8 cellular contexts compared by ENCODE assay signal in genomic region chr11:65418681-65419459, GRCh38. TPM values are rescaled to one million over a fixed set of nuclear protein-coding genes. Genes with fewer than 3 reads are reported as not detected.
A peak's percentile ranks its signal among the peaks of the same experiment; 100 is the strongest.
DNase-seq lines count a peak whose midpoint lies in the region; ATAC-seq and TF ChIP-seq lines count a peak whose summit lies in the region.

No MANE protein-coding gene starts in this region.

- H3K9me3 ChIP-seq in HCT116 (ENCODE audit: control insufficient read depth in 1 of 2, insufficient read depth in 1 of 2, low read depth in 1 of 2, low read length in 2 of 2) (no peaks in the 10 kb centered on the region), thyroid gland (no peaks in the 10 kb centered on the region)

- peaks cover under 1% of the 10 kb centered on the region; the same call in 1 of the 2 replicates for H4K20me1 ChIP-seq in HCT116 (ENCODE audit: insufficient read depth)

- H3K27me3 ChIP-seq in HCT116 (ENCODE audit: insufficient read depth, low read length), result no peaks in the 10 kb centered on the region
- H3K27me3 ChIP-seq in thyroid gland, result no peaks in the 10 kb centered on the region

- POLR2A ChIA-PET in HCT116 (lab: Charles Lee), result interaction anchor here (0.6 to 15.5 kb wide), 13 partner anchors 9 to 144 kb away, joined by 3 to 910 read pairs (median 4); partner anchors contain the start of genes MALAT1, SCYL1 and SLC25A45

- peak overlapping the region; percentile 96 for H3K4me2 ChIP-seq in HCT116 (ENCODE audit: low read length)

- H3K4me1 ChIP-seq in HCT116 (ENCODE audit: control insufficient read depth in 1 of 2, insufficient read depth in 2 of 2, low read length in 2 of 2) (peaks cover 53 to 84% of the 10 kb centered on the region in 2 experiments), thyroid gland (peaks cover 53 to 56% of the 10 kb centered on the region in 2 donors)

- H3K27ac ChIP-seq in HCT116 (ENCODE audit: low read depth, low read length) (peak overlapping the region; percentile 100), thyroid gland (peak overlapping the region; percentile 98 to 100 (median 100))

- peaks cover 21% of the 10 kb centered on the region for H3K79me2 ChIP-seq in HCT116 (ENCODE audit: insufficient read depth, low read length)

- 0 to 5% methylated on average over 15 of the region's 15 CpGs for WGBS in thyroid gland, 2 donors

- no peaks in the 10 kb centered on the region for H3K9me2 ChIP-seq in HCT116 (ENCODE audit: insufficient read depth)

- peak; percentile 98 for DNase-seq in GF-D8 (lab: John Stamatoyannopoulos, UW)
- peak; percentile 84 for DNase-seq in HCT116 (ENCODE audit: low read depth, low spot score)
- DNase-seq in MV-4-11 (lab: John Stamatoyannopoulos, UW), result peak; percentile 98
- DNase-seq in SK-N-DZ (ENCODE audit: low spot score), result peak; percentile 94
- peak; percentile 70 for DNase-seq in glutamatergic neuron
- DNase-seq in osteocyte (ENCODE audit: extremely low spot score, unreplicated experiment), result peak; percentile 98
- DNase-seq in thyroid gland, result peak; percentile 99 to 100

- H3K36me3 ChIP-seq in HCT116 (ENCODE audit: control insufficient read depth in 1 of 2, insufficient read depth in 2 of 2, low read length in 2 of 2) (peaks cover 0 to 4% of the 10 kb centered on the region in 2 experiments; a peak in 1 of 4 replicates), thyroid gland (peaks cover 0 to 11% of the 10 kb centered on the region in 2 donors)

- RAD21 ChIA-PET in HCT116 (lab: Charles Lee; ENCODE audit: low non-redundant PET in 1 of 2, low total read pairs in 2 of 2, uncharacterized antibody in 2 of 2, unreplicated experiment in 2 of 2), result interaction anchor here in 1 of 2 experiments (1.0 to 1.1 kb wide), 2 partner anchors 89 to 102 kb away, joined by 4 to 5 read pairs; no protein-coding TSS in a partner anchor

- H3K4me3 Mint-ChIP-seq in activated naive CD8-positive, alpha-beta T cell, result peak overlapping the region; percentile 86
- peak overlapping the region; percentile 63 for H3K4me3 Mint-ChIP-seq in glutamatergic neuron (ENCODE audit: unreplicated experiment)
- peak overlapping the region; percentile 72 for H3K4me3 Mint-ChIP-seq in osteocyte (ENCODE audit: unreplicated experiment)

- TF ChIP-seq CTCF in HCT116 (IDR thresholded peaks at IDR 0.05 in 2 of 3, conservative IDR thresholded peaks at IDR 0.05 in 1 of 3; ENCODE audit: borderline replicate concordance in 1 of 3, insufficient read depth in 1 of 3, low read depth in 2 of 3, low read length in 2 of 3), result no peak
- TF ChIP-seq CTCF in glutamatergic neuron (IDR thresholded peaks at IDR 0.05; ENCODE audit: partially characterized antibody, unreplicated experiment), result no peak
- TF ChIP-seq CTCF in osteocyte (IDR thresholded peaks at IDR 0.05), result no peak
- TF ChIP-seq CTCF in thyroid gland (IDR thresholded peaks at IDR 0.05), result no peak

- peaks cover 8% of the 10 kb centered on the region for H3K36me3 Mint-ChIP-seq in activated naive CD8-positive, alpha-beta T cell
- no peaks in the 10 kb centered on the region for H3K36me3 Mint-ChIP-seq in glutamatergic neuron (ENCODE audit: unreplicated experiment)
- H3K36me3 Mint-ChIP-seq in osteocyte (ENCODE audit: unreplicated experiment), result peaks cover 6% of the 10 kb centered on the region

- H3K9ac ChIP-seq in HCT116 (ENCODE audit: low read length), result peak overlapping the region; percentile 95

- H3K4me3 ChIP-seq in HCT116 (replicated peaks in 1 of 2; ENCODE audit: low read depth in 1 of 2, low read length in 2 of 2) (peak overlapping the region; percentile 40 to 56), thyroid gland (replicated peaks in 1 of 3) (peak overlapping the region in 1 of 3 donors; percentile 38)

- peaks cover 56% of the 10 kb centered on the region for H3K4me1 Mint-ChIP-seq in activated naive CD8-positive, alpha-beta T cell (ENCODE audit: low read depth)
- H3K4me1 Mint-ChIP-seq in glutamatergic neuron (ENCODE audit: low read depth, unreplicated experiment) (peaks cover 37% of the 10 kb centered on the region), osteocyte (ENCODE audit: unreplicated experiment) (peaks cover 75% of the 10 kb centered on the region)

- CTCF ChIA-PET in HCT116 (lab: Charles Lee), result interaction anchor here (1.5 to 2.2 kb wide), 4 partner anchors 50 to 92 kb away, joined by 5 to 9 read pairs (median 7); no protein-coding TSS in a partner anchor

- no peak overlapping the region for H2AFZ ChIP-seq in HCT116 (ENCODE audit: low read depth, low read length, poor library complexity, severe bottlenecking)

- no peaks in the 10 kb centered on the region for H3K9me3 Mint-ChIP-seq in activated naive CD8-positive, alpha-beta T cell (ENCODE audit: low read depth)
- peaks cover 18% of the 10 kb centered on the region for H3K9me3 Mint-ChIP-seq in glutamatergic neuron (ENCODE audit: unreplicated experiment)
- H3K9me3 Mint-ChIP-seq in osteocyte (ENCODE audit: unreplicated experiment), result no peaks in the 10 kb centered on the region

- ATAC-seq in HCT116, result peak; percentile 59

- no peaks in the 10 kb centered on the region for H3K27me3 Mint-ChIP-seq in activated naive CD8-positive, alpha-beta T cell
- H3K27me3 Mint-ChIP-seq in glutamatergic neuron (ENCODE audit: unreplicated experiment) (peaks cover 11% of the 10 kb centered on the region), osteocyte (ENCODE audit: unreplicated experiment) (no peaks in the 10 kb centered on the region)

- intact Hi-C loops in HCT116 (cut with micrococcal nuclease), result loop anchor here (2.0 kb wide), 1 partner anchor 80 kb away; the partner anchor contains the start of gene MALAT1
- intact Hi-C loops in thyroid gland (cut with DNase I), result loop anchor here (5.0 kb wide), 2 partner anchors 37 to 93 kb away; partner anchors contain the start of gene SLC25A45

- peak overlapping the region; percentile 99 for H3K27ac Mint-ChIP-seq in activated naive CD8-positive, alpha-beta T cell
- H3K27ac Mint-ChIP-seq in glutamatergic neuron (ENCODE audit: unreplicated experiment), result peak overlapping the region; percentile 93
- H3K27ac Mint-ChIP-seq in osteocyte (ENCODE audit: unreplicated experiment), result peak overlapping the region; percentile 99

- TF ChIP-seq POLR2A in HCT116 (IDR thresholded peaks at IDR 0.05; ENCODE audit: borderline replicate concordance, extremely low read depth, insufficient read depth, insufficient read length) (peak; percentile 87), thyroid gland (IDR thresholded peaks at IDR 0.05) (peak; percentile 46 to 75)

- no TSS peak for BruUV-seq in HCT116 (replicated peaks; lab: Mats Ljungman, UMichigan)

- no peak for TF ChIP-seq RAD21 in HCT116 (IDR thresholded peaks at IDR 0.05; ENCODE audit: low read depth)

TF ChIP-seq in HCT116, 20 proteins besides CTCF, POLR2A, EP300 and RAD21:
- peak; percentile 36 for TF ChIP-seq ZBTB33 (IDR thresholded peaks at IDR 0.05; ENCODE audit: extremely low read depth, insufficient replicate concordance, low read length)
- no peak for TF ChIP-seq SP1 (IDR thresholded peaks at IDR 0.05; ENCODE audit: low read depth)
- no peak for TF ChIP-seq FOSL1 (IDR thresholded peaks at IDR 0.05; ENCODE audit: low read depth)
- peak; percentile 77; the same call in 1 of the 2 replicates for TF ChIP-seq ZFX (IDR thresholded peaks at IDR 0.05)
- TF ChIP-seq TCF7L2 (IDR thresholded peaks at IDR 0.05; ENCODE audit: borderline replicate concordance, extremely low read depth, insufficient read depth, insufficient read length), result peak; percentile 87
- peak; percentile 72 for TF ChIP-seq POLR2AphosphoS5 (IDR thresholded peaks at IDR 0.05; ENCODE audit: low read depth, low read length)

RNA-seq across cellular contexts. Expression of gene NEAT1, which starts 3.7 kb away (rescaled TPM):
- total RNA-seq in HCT116 (2021; ENCODE audit: unreplicated experiment), result 564 TPM
- polyA plus RNA-seq in HCT116 (2012), result 181 and 274 TPM in 2 replicates
- polyA plus RNA-seq in SK-N-DZ (2014; cell fraction: cytosol; rRNA removed), result 15.6 and 18.2 TPM in 2 replicates
- polyA plus RNA-seq in SK-N-DZ (2014; cell fraction: nucleus; rRNA removed), result 45.6 and 148 TPM in 2 replicates
- 107 TPM for total RNA-seq in glutamatergic neuron (ENCODE audit: unreplicated experiment)
- 300 and 534 TPM in 2 replicates for total RNA-seq in osteocyte
- total RNA-seq in thyroid gland, result 1,000 to 10,000 TPM in 1 of 4 donors, 100 to 1,000 TPM in 3; 195 to 1,623 (median 652) TPM

RNA-seq across cellular contexts. Expression of gene FRMD8, which starts 32.4 kb away (rescaled TPM):
- 35.8 TPM for total RNA-seq in HCT116 (2021; ENCODE audit: unreplicated experiment)
- 12.9 and 20.6 TPM in 2 replicates for polyA plus RNA-seq in HCT116 (2012)
- polyA plus RNA-seq in SK-N-DZ (2014; cell fraction: cytosol; rRNA removed), result 25.3 and 31.8 TPM in 2 replicates
- polyA plus RNA-seq in SK-N-DZ (2014; cell fraction: nucleus; rRNA removed), result 28.6 and 39.3 TPM in 2 replicates
- 11.1 TPM for total RNA-seq in glutamatergic neuron (ENCODE audit: unreplicated experiment)
- total RNA-seq in osteocyte, result 62.8 and 65.8 TPM in 2 replicates
- 10 to 100 TPM; 22.5 to 44.9 (median 31.0) TPM for total RNA-seq in thyroid gland

RNA-seq across cellular contexts. Expression of gene SLC25A45, which starts 36.4 kb away (rescaled TPM):
- 3.9 TPM for total RNA-seq in HCT116 (2021; ENCODE audit: unreplicated experiment)
- 2.0 and 2.3 TPM in 2 replicates for polyA plus RNA-seq in HCT116 (2012)
- polyA plus RNA-seq in SK-N-DZ (2014; cell fraction: cytosol; rRNA removed), result 2.4 and 3.9 TPM in 2 replicates
- 2.0 and 7.1 TPM in 2 replicates for polyA plus RNA-seq in SK-N-DZ (2014; cell fraction: nucleus; rRNA removed)
- 0.25 TPM for total RNA-seq in glutamatergic neuron (ENCODE audit: unreplicated experiment)
- 9.9 and 10.8 TPM in 2 replicates for total RNA-seq in osteocyte
- total RNA-seq in thyroid gland, result 10 to 100 TPM; 13.0 to 28.0 (median 20.9) TPM
